In genomic region chr4:1488831-1489638, GRCh38 we compare ENCODE assay signal across 17 cellular contexts.
A peak's percentile ranks its signal among the peaks of the same experiment; 100 is the strongest.
DNase-seq lines count a peak whose midpoint lies in the region; ATAC-seq and TF ChIP-seq lines count a peak whose summit lies in the region.
"Had no signal": no experiment of that assay in that cellular context is flagged by ENCODE, and none has a peak within 500 bp of the region (broad histone marks: within the 10 kb centered on the region; RNA-seq: fewer than 3 reads in every experiment).

No MANE protein-coding gene starts in this region.

- H3K27ac Mint-ChIP-seq in WTC11 (no peak overlapping the region), HFFc6 (no peak overlapping the region)
- H3K27ac Mint-ChIP-seq: CD4-positive, alpha-beta memory T cell had no signal

- CTCF ChIA-PET in WTC11 (lab: Charles Lee), result interaction anchor here (0.6 to 1.1 kb wide), 2 partner anchors 18 to 405 kb away, joined by 4 read pairs; no protein-coding TSS in a partner anchor

- H3K4me1 Mint-ChIP-seq in WTC11 (no peaks in the 10 kb centered on the region), HFFc6 (ENCODE audit: low read depth) (no peaks in the 10 kb centered on the region)
- H3K4me1 Mint-ChIP-seq: CD4-positive, alpha-beta memory T cell had no signal

- intact Hi-C loops in left cardiac atrium (cut with DNase I), result no loop called here
- intact Hi-C loops in right cardiac atrium (cut with DNase I), result no loop called here
- intact Hi-C loops in upper lobe of right lung (cut with DNase I), result no loop called here

- no peaks in the 10 kb centered on the region for H3K9me3 ChIP-seq in right cardiac atrium (ENCODE audit: control insufficient read depth, low read length)
- peaks cover 10% of the 10 kb centered on the region for H3K9me3 ChIP-seq in upper lobe of right lung
- H3K9me3 ChIP-seq: SJSA1 had no signal

- no peak for TF ChIP-seq CTCF in WTC11 (IDR thresholded peaks at IDR 0.05)
- no peak for TF ChIP-seq CTCF in upper lobe of right lung (IDR thresholded peaks at IDR 0.05)
- TF ChIP-seq CTCF in HFFc6 (IDR thresholded peaks at IDR 0.05), result no peak

- H3K27me3 ChIP-seq in right cardiac atrium (ENCODE audit: control insufficient read depth, insufficient read depth) (no peaks in the 10 kb centered on the region), upper lobe of right lung (peaks cover 42% of the 10 kb centered on the region)
- H3K27me3 ChIP-seq: SJSA1 had no signal

- H3K9me3 Mint-ChIP-seq in WTC11 (peaks cover 37% of the 10 kb centered on the region), HFFc6 (peaks cover 31% of the 10 kb centered on the region)

- peak; percentile 4 for DNase-seq in left cardiac atrium
- no peak for DNase-seq in right cardiac atrium
- DNase-seq in WTC11 (ENCODE audit: low spot score), result peak; percentile 7
- peak; percentile 72 for DNase-seq in left kidney (ENCODE audit: low read depth, low spot score)
- peak; percentile 44 for DNase-seq in upper lobe of right lung
- DNase-seq in NCI-H187 (lab: John Stamatoyannopoulos, UW), result no peak
- no peak for DNase-seq in HFFc6
- DNase-seq: ACHN; AML-193; Calu3; CD4-positive, alpha-beta memory T cell; DMS53; HCEC 1CT; NCI-H1105; NCI-H187 treated with DMSO at 0.1 percent for 48 hours; NCI-H69 had no signal

- H3K36me3 Mint-ChIP-seq in WTC11 (peaks cover 17% of the 10 kb centered on the region), HFFc6 (ENCODE audit: low read depth) (peaks cover 11% of the 10 kb centered on the region)

- POLR2A ChIA-PET in WTC11 (lab: Charles Lee), result no interaction called here

- 59% methylated on average over 28 of the region's 28 CpGs for WGBS in right cardiac atrium

- H3K27me3 Mint-ChIP-seq in WTC11 (ENCODE audit: low read depth) (peaks cover 30% of the 10 kb centered on the region), HFFc6 (ENCODE audit: insufficient read depth) (peaks cover 9% of the 10 kb centered on the region)

- H3K4me1 ChIP-seq in right cardiac atrium (ENCODE audit: control insufficient read depth, insufficient read depth, low read length) (no peaks in the 10 kb centered on the region), upper lobe of right lung (no peaks in the 10 kb centered on the region)
- H3K4me1 ChIP-seq: SJSA1 had no signal

- H3K27ac ChIP-seq in right cardiac atrium (ENCODE audit: low read length) (no peak overlapping the region), upper lobe of right lung (no peak overlapping the region)
- H3K27ac ChIP-seq: SJSA1 had no signal

- ATAC-seq in left cardiac atrium (no peak), right cardiac atrium (no peak), WTC11 (no peak), upper lobe of right lung (no peak)

- H3K4me3 Mint-ChIP-seq in WTC11, result no peak overlapping the region
- H3K4me3 Mint-ChIP-seq in HFFc6, result no peak overlapping the region
- H3K4me3 Mint-ChIP-seq: CD4-positive, alpha-beta memory T cell had no signal

- no peaks in the 10 kb centered on the region for H3K36me3 ChIP-seq in upper lobe of right lung
- H3K36me3 ChIP-seq: SJSA1 had no signal

- H3K4me3 ChIP-seq in right cardiac atrium (ENCODE audit: low read length) (no peak overlapping the region), upper lobe of right lung (no peak overlapping the region)
- H3K4me3 ChIP-seq: SJSA1 had no signal

TF ChIP-seq in WTC11, 78 proteins besides CTCF, POLR2A, EP300 and RAD21:
- TF ChIP-seq ZNF263 (CRISPR knock-in tag; IDR thresholded peaks at IDR 0.05; ENCODE audit: low read depth) (no peak), PREB (CRISPR knock-in tag; IDR thresholded peaks at IDR 0.05; ENCODE audit: borderline replicate concordance) (no peak), SMAD3 (CRISPR knock-in tag; IDR thresholded peaks at IDR 0.05; ENCODE audit: borderline replicate concordance) (no peak), ATF2 (CRISPR knock-in tag; IDR thresholded peaks at IDR 0.05; ENCODE audit: borderline replicate concordance, low read depth) (no peak), NFATC4 (CRISPR knock-in tag; IDR thresholded peaks at IDR 0.05) (no peak), ESRRA (CRISPR knock-in tag; IDR thresholded peaks at IDR 0.05; ENCODE audit: borderline replicate concordance) (no peak), ZMAT4 (CRISPR knock-in tag; IDR thresholded peaks at IDR 0.05) (no peak), MXD4 (CRISPR knock-in tag; IDR thresholded peaks at IDR 0.05; ENCODE audit: borderline replicate concordance) (no peak)

Comparison
In these comparisons a context has a peak if more than half of its experiments do, and no peak if none do; other contexts are left out.
1. DNase-seq: peak in left cardiac atrium (single experiment), WTC11 (single experiment), left kidney (single experiment) and upper lobe of right lung (single experiment); none in right cardiac atrium (0 of 3), NCI-H187 (0 of 2) and HFFc6 (single experiment).